ENCODE assay signal across 11 cellular contexts in the genomic region with DNA sequence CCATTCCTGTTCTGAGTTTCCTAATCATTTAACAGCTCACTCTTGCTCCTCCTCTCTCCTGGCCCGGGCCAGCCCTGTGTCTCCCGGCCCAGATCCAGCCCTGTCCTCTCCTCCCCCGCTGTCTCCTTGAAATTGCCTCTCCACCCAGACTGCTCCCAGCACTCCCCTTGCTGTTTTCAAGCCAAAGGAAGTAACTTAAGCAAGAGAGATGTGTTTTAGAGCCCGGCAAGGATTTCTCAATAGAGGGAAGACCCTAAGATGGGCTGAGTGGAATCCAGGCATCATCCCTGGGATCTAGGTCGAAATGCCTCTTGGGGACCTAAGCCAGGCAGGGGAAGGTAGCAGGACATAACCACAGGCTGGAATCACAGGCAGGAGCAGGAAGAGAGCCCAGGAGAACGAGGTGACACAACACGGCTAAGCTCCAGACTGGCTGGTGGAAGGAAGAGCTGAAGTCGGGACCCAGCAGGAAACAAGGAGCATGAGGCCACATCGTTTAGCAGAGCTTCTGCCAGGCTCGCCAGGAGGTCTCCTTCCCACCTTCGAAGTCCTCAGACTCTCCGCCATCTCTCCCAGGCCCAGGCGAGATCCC. TPM values are rescaled to one million over a fixed set of nuclear protein-coding genes. Genes with fewer than 3 reads are reported as not detected.
A peak's percentile ranks its signal among the peaks of the same experiment; 100 is the strongest.
DNase-seq lines count a peak whose midpoint lies in the region; ATAC-seq and TF ChIP-seq lines count a peak whose summit lies in the region.
"Had no signal": no experiment of that assay in that cellular context is flagged by ENCODE, and none has a peak within 500 bp of the region (broad histone marks: within the 10 kb centered on the region; RNA-seq: fewer than 3 reads in every experiment).

No MANE protein-coding gene starts in this region.

- no peaks in the 10 kb centered on the region for H3K9me3 Mint-ChIP-seq in brain

- H3K4me3 ChIP-seq in psoas muscle, result no peak overlapping the region

- H3K4me3 Mint-ChIP-seq in brain, result peak overlapping the region in 1 of 5 experiments; percentile 68

- peaks cover 58% of the 10 kb centered on the region for H3K36me3 Mint-ChIP-seq in brain

- H3K27me3 Mint-ChIP-seq in brain, result no peaks in the 10 kb centered on the region

- peak overlapping the region; percentile 69 for H3K27ac ChIP-seq in psoas muscle

- H3K4me1 ChIP-seq in psoas muscle, result peaks cover 7% of the 10 kb centered on the region

- peak; percentile 85 for ATAC-seq in left ventricle myocardium superior
- peak; percentile 55 to 79 (median 74) for ATAC-seq in psoas muscle
- no peak for ATAC-seq in GM18861 (IDR thresholded peaks at IDR 0.05; ENCODE audit: unreplicated experiment)

- peak overlapping the region in 4 of 5 experiments; percentile 59 to 99 (median 76) for H3K27ac Mint-ChIP-seq in brain

- 52 to 64% (median 52%) methylated on average over 13 of the region's 13 CpGs for WGBS in psoas muscle, 3 donors

- H3K9me3 ChIP-seq in psoas muscle, result no peaks in the 10 kb centered on the region

- no peaks in the 10 kb centered on the region for H3K27me3 ChIP-seq in psoas muscle (ENCODE audit: insufficient read depth in 3 of 3, low read length in 2 of 3)

- peaks cover 60% of the 10 kb centered on the region for H3K4me1 Mint-ChIP-seq in brain

- peak; percentile 84 for DNase-seq in AG20443 (ENCODE audit: low spot score)
- peak; percentile 85 for DNase-seq in left ventricle myocardium superior
- DNase-seq in psoas muscle, result peak; percentile 85 to 90
- no peak for DNase-seq in iPS-NIHi11 (ENCODE audit: low spot score)
- DNase-seq in D341Med (ENCODE audit: low spot score), result no peak
- DNase-seq in NCI-H446 treated with DMSO at 0.1 percent for 48 hours (lab: John Stamatoyannopoulos, UW), result no peak
- DNase-seq: activated T-cell treated with anti-CD3 and anti-CD28 coated beads, Interleukin-2, amount 50 U/mL, for 48 hours; NCI-H1092 had no signal

- intact Hi-C loops in left ventricle myocardium superior (cut with micrococcal nuclease) (no loop called here), psoas muscle (cut with DNase I) (no loop called here)

- H3K36me3 ChIP-seq in psoas muscle (ENCODE audit: insufficient read depth in 1 of 2, low read depth in 1 of 2), result peaks cover 0 to 24% of the 10 kb centered on the region in 2 donors

- TF ChIP-seq CTCF in brain (conservative IDR thresholded peaks at IDR 0.05), result no peak
- TF ChIP-seq CTCF in psoas muscle (IDR thresholded peaks at IDR 0.05), result no peak

RNA-seq across cellular contexts. Expression of a gene that starts 2.0 kb away (rescaled TPM):
- polyA plus RNA-seq in brain (ENCODE audit: insufficient read depth, low read depth, low replicate concordance) (not detected), psoas muscle (not detected)
- total RNA-seq in left ventricle myocardium superior (not detected), psoas muscle (not detected)
- total RNA-seq: SK-MEL-5 had no signal

RNA-seq across cellular contexts. Expression of a gene that starts 21.1 kb away (rescaled TPM):
- polyA plus RNA-seq in brain (ENCODE audit: insufficient read depth, low read depth, low replicate concordance), result 56.5 TPM
- total RNA-seq in left ventricle myocardium superior, result 108 TPM
- total RNA-seq in psoas muscle, result 10 to 100 TPM; 33.1 to 50.6 (median 35.1) TPM
- 10 to 100 TPM; 10.7 to 14.7 (median 14.5) TPM for polyA plus RNA-seq in psoas muscle

RNA-seq across cellular contexts. Expression of a gene that starts 38.2 kb away (rescaled TPM):
- polyA plus RNA-seq in brain (ENCODE audit: insufficient read depth, low read depth, low replicate concordance) (8.8 TPM), psoas muscle (10 to 100 TPM; 10.4 to 11.6 (median 11.3) TPM)
- total RNA-seq in left ventricle myocardium superior (46.1 TPM), psoas muscle (10 to 100 TPM; 14.1 to 27.7 (median 18.2) TPM)

Comparison
In these comparisons a context has a peak if more than half of its experiments do, and no peak if none do; other contexts are left out.
1. DNase-seq: peak in AG20443 (single experiment), left ventricle myocardium superior (single experiment) and psoas muscle (2 of 2); none in iPS-NIHi11 (single experiment), D341Med (single experiment) and NCI-H446 treated with DMSO at 0.1 percent for 48 hours (single experiment).